In the genomic region with DNA sequence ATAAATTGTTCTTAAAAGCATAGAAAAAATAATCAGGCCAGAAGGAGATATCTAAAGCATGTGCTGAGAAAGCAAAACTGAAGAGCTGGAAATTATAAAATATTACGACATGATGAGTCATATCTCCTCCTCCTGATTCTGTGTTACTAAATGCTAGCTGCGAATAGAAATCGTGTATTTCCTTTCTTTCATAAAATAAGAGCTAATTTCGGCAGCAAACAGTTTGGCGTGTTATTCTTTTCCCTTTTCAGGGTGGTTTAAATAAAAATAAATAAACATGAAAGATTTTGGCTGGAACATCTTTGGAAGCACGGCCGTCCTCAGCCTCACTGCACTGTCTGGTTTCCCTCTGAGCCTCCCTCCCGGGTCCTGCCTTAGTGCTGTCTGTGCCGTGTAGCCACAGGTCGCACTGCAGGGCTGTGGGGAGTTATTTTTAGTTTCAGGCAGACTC, we compare ENCODE assay signal across 8 cellular contexts. TPM values are rescaled to one million over a fixed set of nuclear protein-coding genes. Genes with fewer than 3 reads are reported as not detected.
DNase-seq lines count a peak whose midpoint lies in the region; ATAC-seq and TF ChIP-seq lines count a peak whose summit lies in the region.

No MANE protein-coding gene starts in this region.

- no peak for TF ChIP-seq CTCF in GM10266 (IDR thresholded peaks at IDR 0.05; ENCODE audit: control insufficient read depth, insufficient read depth, low read depth, missing control alignments)

- H3K27me3 ChIP-seq in rectal smooth muscle tissue (ENCODE audit: control insufficient read depth, insufficient read depth, low read length) (no peaks in the 10 kb centered on the region), mesendoderm (ENCODE audit: insufficient read depth, low read length, poor library complexity) (no peaks in the 10 kb centered on the region)

- H3K4me2 ChIP-seq in mesendoderm (ENCODE audit: low read length) = no peak overlapping the region

- DNase-seq in Daoy (ENCODE audit: low read depth) (peak; percentile 55), OCI-M1 (lab: John Stamatoyannopoulos, UW) (peak; percentile 86), iPS-NIHi7 (ENCODE audit: extremely low spot score) (no peak), mesendoderm (no peak), GM10266 (ENCODE audit: extremely low spot score) (no peak)

- H3K9ac ChIP-seq in rectal smooth muscle tissue (ENCODE audit: low read length) (no peak overlapping the region), mesendoderm (ENCODE audit: low read length) (no peak overlapping the region)

- H3K18ac ChIP-seq in mesendoderm (ENCODE audit: low read length) = no peak overlapping the region

- H2BK120ac ChIP-seq in mesendoderm (ENCODE audit: low read depth, low read length) = no peak overlapping the region

- no peak overlapping the region for H3K4me3 ChIP-seq in rectal smooth muscle tissue (ENCODE audit: low read length)
- H3K4me3 ChIP-seq in mesendoderm (ENCODE audit: low read length) = no peak overlapping the region

- H3K23ac ChIP-seq in mesendoderm (ENCODE audit: low read length) = no peak overlapping the region

- no peak overlapping the region for H4K5ac ChIP-seq in mesendoderm (ENCODE audit: low read length)

- H3K4me1 ChIP-seq in rectal smooth muscle tissue (ENCODE audit: control insufficient read depth, insufficient read depth, low read length) (peaks cover 27% of the 10 kb centered on the region), mesendoderm (ENCODE audit: control insufficient read depth, low read depth, low read length) (no peaks in the 10 kb centered on the region)

- no peak overlapping the region for H4K8ac ChIP-seq in mesendoderm (ENCODE audit: low read depth, low read length)

- H3K27ac ChIP-seq in rectal smooth muscle tissue (ENCODE audit: low read depth, low read length) = peak overlapping the region; percentile 55
- H3K27ac ChIP-seq in mesendoderm (ENCODE audit: low read depth, low read length) = no peak overlapping the region

- ATAC-seq in esophagus mucosa (peak; percentile 55), HG02970 (IDR thresholded peaks at IDR 0.05; ENCODE audit: low FRiP score, unreplicated experiment) (no peak)

- no CpG with 5 or more reads among the region's 10 CpGs for WGBS in mesendoderm (ENCODE audit: extremely low coverage, insufficient coverage, low lambda C conversion rate)

- H2BK15ac ChIP-seq in mesendoderm (replicated peaks; ENCODE audit: low read depth) = no peak overlapping the region

- H2AK5ac ChIP-seq in mesendoderm (ENCODE audit: low read length) = no peak overlapping the region

- H3K79me2 ChIP-seq in mesendoderm (ENCODE audit: control insufficient read depth, insufficient read depth, low read length) = no peaks in the 10 kb centered on the region

- no peaks in the 10 kb centered on the region for H3K36me3 ChIP-seq in rectal smooth muscle tissue (ENCODE audit: control insufficient read depth, insufficient read depth, low read length)
- H3K36me3 ChIP-seq in mesendoderm (ENCODE audit: control insufficient read depth, insufficient read depth, low read length) = no peaks in the 10 kb centered on the region

- H2BK5ac ChIP-seq in mesendoderm (ENCODE audit: low read length) = no peak overlapping the region

- no peaks in the 10 kb centered on the region for H3K79me1 ChIP-seq in mesendoderm (ENCODE audit: low read length)

- no peak overlapping the region for H3K4ac ChIP-seq in mesendoderm (ENCODE audit: low read depth, low read length)

- H3K56ac ChIP-seq in mesendoderm (ENCODE audit: low read length) = no peak overlapping the region

RNA-seq across cellular contexts. Expression of a gene that starts 56.0 kb away (rescaled TPM):
- total RNA-seq in Daoy (2014; rRNA removed; shearing (Covaris generic)) = 4.7 and 14.1 TPM in 2 replicates
- 5.9 TPM for total RNA-seq in esophagus mucosa
- polyA plus RNA-seq in mesendoderm (2013, experiment 1 of 2) = 4.6 TPM
- 4.7 TPM for polyA plus RNA-seq in mesendoderm (2013, experiment 2 of 2)

Comparison
In these comparisons a context has a peak if more than half of its experiments do, and no peak if none do; other contexts are left out.
1. DNase-seq: peak in Daoy (single experiment) and OCI-M1 (single experiment); none in iPS-NIHi7 (single experiment), mesendoderm (single experiment) and GM10266 (single experiment).